ENCODE assay signal across 8 cellular contexts in the genomic region with DNA sequence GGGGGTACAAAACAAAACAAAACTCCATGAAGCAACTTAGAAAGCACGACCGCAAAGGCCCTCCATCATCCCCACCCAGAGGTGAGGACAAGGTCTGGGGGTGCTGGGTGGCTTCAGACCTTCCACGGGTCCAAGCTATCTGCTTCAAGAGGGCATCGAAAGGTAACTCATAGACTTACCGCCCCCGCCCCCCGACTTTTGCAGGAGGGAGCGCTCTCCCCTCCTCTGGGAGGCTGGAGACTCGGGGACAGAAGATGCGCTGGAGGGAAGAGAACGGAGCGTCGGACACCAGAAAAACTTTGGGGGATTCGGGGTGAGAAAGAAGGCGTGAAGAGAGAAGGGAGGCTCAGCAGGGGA. TPM values are rescaled to one million over a fixed set of nuclear protein-coding genes. Genes with fewer than 3 reads are reported as not detected.
A peak's percentile ranks its signal among the peaks of the same experiment; 100 is the strongest.
DNase-seq lines count a peak whose midpoint lies in the region; ATAC-seq, FAIRE-seq and TF ChIP-seq lines count a peak whose summit lies in the region.

No MANE protein-coding gene starts in this region.

- H3K36me3 ChIP-seq in Peyer's patch (no peaks in the 10 kb centered on the region), neuronal stem cell (replicated peaks in 1 of 2; ENCODE audit: control insufficient read depth in 2 of 2, insufficient read depth in 2 of 2, low read length in 2 of 2) (no peaks in the 10 kb centered on the region)

- WGBS in neuronal stem cell (ENCODE audit: extremely low coverage in 2 of 2, insufficient read length in 2 of 2, insufficient replicate concordance in 1 of 2), 2 donors: no CpG with 5 or more reads among the region's 15 CpGs

- FAIRE-seq in D721Med (lab: Jason Lieb, UNC): no peak

- no peak overlapping the region for H3K4ac ChIP-seq in neuronal stem cell (ENCODE audit: low read length)

- no peak for TF ChIP-seq POLR2A in Peyer's patch (IDR thresholded peaks at IDR 0.05)

- H3K4me1 Mint-ChIP-seq in effector memory CD8-positive, alpha-beta T cell (ENCODE audit: low read depth in 2 of 2): peaks cover 12 to 14% of the 10 kb centered on the region in 2 donors

- no peak for DNase-seq in Peyer's patch
- DNase-seq in effector memory CD8-positive, alpha-beta T cell: no peak
- DNase-seq in neuronal stem cell (ENCODE audit: low spot score): no peak
- no peak for DNase-seq in D721Med (ENCODE audit: insufficient read length, low spot score)
- no peak for DNase-seq in COLO829 (ENCODE audit: low spot score)
- DNase-seq in retina: no peak
- no peak for DNase-seq in activated CD4-positive, CD25-positive, alpha-beta regulatory T cell (lab: John Stamatoyannopoulos, UW)

- no peak overlapping the region for H3K14ac ChIP-seq in neuronal stem cell (ENCODE audit: low read length)

- peak; percentile 25 for ATAC-seq in GM19452 (IDR thresholded peaks at IDR 0.05; ENCODE audit: unreplicated experiment)
- ATAC-seq in effector memory CD8-positive, alpha-beta T cell (replicated peaks): peak; percentile 34

- peak overlapping the region; percentile 90 to 94 for H3K27ac Mint-ChIP-seq in effector memory CD8-positive, alpha-beta T cell

- TF ChIP-seq CTCF in Peyer's patch (IDR thresholded peaks at IDR 0.05) (no peak), D721Med (IDR thresholded peaks at IDR 0.05; ENCODE audit: insufficient read depth, missing control alignments) (no peak)

- H4K91ac ChIP-seq in neuronal stem cell (ENCODE audit: low read depth, low read length, poor library complexity): no peak overlapping the region

- H3K4me3 Mint-ChIP-seq in effector memory CD8-positive, alpha-beta T cell: peak overlapping the region; percentile 84 to 90

- no peaks in the 10 kb centered on the region for H3K27me3 ChIP-seq in Peyer's patch
- no peaks in the 10 kb centered on the region for H3K27me3 ChIP-seq in neuronal stem cell (ENCODE audit: control insufficient read depth in 3 of 3, insufficient read depth in 3 of 3, low read depth in 1 of 3, low read length in 3 of 3)

- H3K79me1 ChIP-seq in neuronal stem cell (ENCODE audit: low read depth, low read length): peaks cover 6% of the 10 kb centered on the region

- H2BK5ac ChIP-seq in neuronal stem cell (ENCODE audit: low read length): peak overlapping the region; percentile 32

- H3K9me3 Mint-ChIP-seq in effector memory CD8-positive, alpha-beta T cell: no peaks in the 10 kb centered on the region

- peak overlapping the region; percentile 54 to 91 (median 70) for H3K27ac ChIP-seq in Peyer's patch
- no peak overlapping the region for H3K27ac ChIP-seq in neuronal stem cell (replicated peaks; ENCODE audit: low read length)

- H3K4me2 ChIP-seq in neuronal stem cell (ENCODE audit: insufficient read depth, low read length, poor library complexity, severe bottlenecking): peak overlapping the region; percentile 68

- H2AFZ ChIP-seq in neuronal stem cell (ENCODE audit: low read length): peak overlapping the region; percentile 92

- H2BK120ac ChIP-seq in neuronal stem cell (ENCODE audit: low read depth, low read length): no peak overlapping the region

- H3K4me1 ChIP-seq in Peyer's patch: peaks cover 0 to 12% (median 0%) of the 10 kb centered on the region in 4 donors
- H3K4me1 ChIP-seq in neuronal stem cell (ENCODE audit: control insufficient read depth in 2 of 2, insufficient read depth in 1 of 2, low read depth in 1 of 2, low read length in 2 of 2): peaks cover 8 to 10% of the 10 kb centered on the region in 2 donors

- H3K36me3 Mint-ChIP-seq in effector memory CD8-positive, alpha-beta T cell (ENCODE audit: insufficient read depth): peaks cover 2% of the 10 kb centered on the region

- H3K9me3 ChIP-seq in Peyer's patch (no peaks in the 10 kb centered on the region), neuronal stem cell (replicated peaks in 1 of 2; ENCODE audit: control insufficient read depth in 2 of 2, insufficient read depth in 1 of 2, low read depth in 1 of 2, low read length in 2 of 2) (no peaks in the 10 kb centered on the region)

- H3K18ac ChIP-seq in neuronal stem cell (ENCODE audit: low read length): peak overlapping the region; percentile 96

- peak overlapping the region; percentile 63 for H3K23ac ChIP-seq in neuronal stem cell (ENCODE audit: low read depth, low read length, poor library complexity)

- no peak overlapping the region for H2BK15ac ChIP-seq in neuronal stem cell (ENCODE audit: low read length)

- no peak overlapping the region for H2AK5ac ChIP-seq in neuronal stem cell (ENCODE audit: low read depth, low read length)

- no peak overlapping the region for H2BK12ac ChIP-seq in neuronal stem cell (ENCODE audit: low read length)

- H3K9ac ChIP-seq in neuronal stem cell (ENCODE audit: low read depth, low read length, poor library complexity): no peak overlapping the region

- H3K27me3 Mint-ChIP-seq in effector memory CD8-positive, alpha-beta T cell: no peaks in the 10 kb centered on the region

- H3K4me3 ChIP-seq in Peyer's patch (peak overlapping the region; percentile 52 to 76 (median 68)), neuronal stem cell (ENCODE audit: low read length in 2 of 2) (peak overlapping the region; percentile 74 to 81)

- H4K8ac ChIP-seq in neuronal stem cell (ENCODE audit: low read depth, low read length): no peak overlapping the region

RNA-seq across cellular contexts. Expression of a gene that starts 0.3 kb away (rescaled TPM):
- total RNA-seq in Peyer's patch: 10 to 100 TPM in 1 of 4 donors, 1 to 10 TPM in 3; 3.9 to 22.3 (median 7.1) TPM
- 14.4 TPM for polyA plus RNA-seq in neuronal stem cell (2013, experiment 1 of 2)
- polyA plus RNA-seq in neuronal stem cell (2013, experiment 2 of 2): 15.1 TPM
